ENCODE assay signal across 12 cellular contexts in genomic region chr1:203597386-203598040, GRCh38. TPM values are rescaled to one million over a fixed set of nuclear protein-coding genes. Genes with fewer than 3 reads are reported as not detected.
DNase-seq lines count a peak whose midpoint lies in the region; ATAC-seq and TF ChIP-seq lines count a peak whose summit lies in the region.
"Had no signal": no experiment of that assay in that cellular context is flagged by ENCODE, and none has a peak within 500 bp of the region (broad histone marks: within the 10 kb centered on the region; RNA-seq: fewer than 3 reads in every experiment).

No MANE protein-coding gene starts in this region.

- H3K79me2 ChIP-seq in fibroblast of lung (ENCODE audit: control insufficient read depth, insufficient read depth, low read length) (no peaks in the 10 kb centered on the region), neural cell (replicated peaks; ENCODE audit: insufficient read depth, low read length) (no peaks in the 10 kb centered on the region)

- TF ChIP-seq CTCF in fibroblast of lung (conservative IDR thresholded peaks at IDR 0.05 in 1 of 2, IDR thresholded peaks at IDR 0.05 in 1 of 2; ENCODE audit: low read depth in 1 of 2, low read length in 2 of 2) (no peak), neural cell (IDR thresholded peaks at IDR 0.05; ENCODE audit: poor library complexity, severe bottlenecking) (no peak)

- no peaks in the 10 kb centered on the region for H3K36me3 ChIP-seq in fibroblast of lung (ENCODE audit: control insufficient read depth, insufficient read depth, low read length)
- no peaks in the 10 kb centered on the region for H3K36me3 ChIP-seq in neural cell (ENCODE audit: insufficient read depth, low read length)

- H3F3A ChIP-seq in neural cell (ENCODE audit: insufficient read depth, low read length, poor library complexity, severe bottlenecking), result peaks cover 6% of the 10 kb centered on the region

- no peak for ATAC-seq in HG02852 (IDR thresholded peaks at IDR 0.05; ENCODE audit: unreplicated experiment)
- ATAC-seq: left colon had no signal

- TF ChIP-seq RAD21 in neural cell (conservative IDR thresholded peaks at IDR 0.05), result no peak

- TF ChIP-seq EP300 in neural cell (conservative IDR thresholded peaks at IDR 0.05; ENCODE audit: poor library complexity, severe bottlenecking), result no peak

- H3K9me3 ChIP-seq in fibroblast of lung (ENCODE audit: control insufficient read depth, insufficient read depth, low read depth, low read length), result no peaks in the 10 kb centered on the region
- no peaks in the 10 kb centered on the region for H3K9me3 ChIP-seq in neural cell (ENCODE audit: low read length)

- H3K27ac ChIP-seq in fibroblast of lung (ENCODE audit: insufficient read depth, low read length) (no peak overlapping the region), neural cell (ENCODE audit: low read length) (peak overlapping the region; percentile 42)
- H3K27ac ChIP-seq: KMS-11 had no signal

- no peaks in the 10 kb centered on the region for H3K27me3 ChIP-seq in fibroblast of lung (ENCODE audit: control insufficient read depth, insufficient read depth, low read length)
- H3K27me3 ChIP-seq in neural cell (ENCODE audit: insufficient read depth, low read depth, low read length), result no peaks in the 10 kb centered on the region

- no peak overlapping the region for H2AFZ ChIP-seq in fibroblast of lung (ENCODE audit: low read length)
- H2AFZ ChIP-seq in neural cell (ENCODE audit: low read depth, low read length), result no peak overlapping the region

- H3K4me1 ChIP-seq in fibroblast of lung (ENCODE audit: control insufficient read depth, extremely low read depth, insufficient read depth, low read length), result peaks cover 2% of the 10 kb centered on the region

- H3K4me3 ChIP-seq in fibroblast of lung (replicated peaks in 1 of 4; ENCODE audit: control extremely low read depth in 1 of 4, insufficient read depth in 1 of 4, low read depth in 3 of 4, low read length in 4 of 4) (no peak overlapping the region), neural cell (ENCODE audit: low read length) (no peak overlapping the region)

- H3K4me2 ChIP-seq in fibroblast of lung (ENCODE audit: extremely low read depth, insufficient read depth, low read length), result peak overlapping the region; percentile 45
- H3K4me2 ChIP-seq in neural cell (ENCODE audit: low read length), result no peak overlapping the region
- H3K4me2 ChIP-seq: KMS-11 had no signal

- no peaks in the 10 kb centered on the region for H3K9me2 ChIP-seq in neural cell (ENCODE audit: insufficient read depth, low read length)

- H3K9ac ChIP-seq in fibroblast of lung (ENCODE audit: insufficient read depth, low read length) (no peak overlapping the region), neural cell (ENCODE audit: low read length) (peak overlapping the region; percentile 4)
- H3K9ac ChIP-seq: KMS-11 had no signal

- H4K20me1 ChIP-seq in fibroblast of lung (ENCODE audit: control insufficient read depth, extremely low read depth, insufficient read depth, low read length) (no peaks in the 10 kb centered on the region), neural cell (ENCODE audit: insufficient read depth) (no peaks in the 10 kb centered on the region)

- DNase-seq in AG08395 (ENCODE audit: low spot score) (peak; percentile 22), NCI-H1694 treated with DMSO at 0.1 percent for 48 hours (lab: John Stamatoyannopoulos, UW) (peak; percentile 52), fibroblast of lung (ENCODE audit: low read depth in 2 of 2) (no peak), activated gamma-delta T cell (lab: John Stamatoyannopoulos, UW) (no peak), ureter (ENCODE audit: low spot score) (no peak), NCI-H1105 (lab: John Stamatoyannopoulos, UW) (no peak)
- DNase-seq: activated CD4-positive, alpha-beta T cell treated with anti-CD3 and anti-CD28 coated beads, Interleukin-2, amount 10 ng/mL, durations not matched to agents 24 days and 14 days; NCI-H2029 had no signal

TF ChIP-seq in neural cell, 6 proteins besides CTCF, POLR2A, EP300 and RAD21:
- TF ChIP-seq EZH2 (IDR thresholded peaks at IDR 0.05; ENCODE audit: borderline replicate concordance, insufficient read depth, low read length, poor library complexity, severe bottlenecking) (no peak), POLR2AphosphoS5 (IDR thresholded peaks at IDR 0.05) (no peak), TAF1 (IDR thresholded peaks at IDR 0.05; ENCODE audit: low read depth) (no peak), MXI1 (conservative IDR thresholded peaks at IDR 0.05; ENCODE audit: poor library complexity, severe bottlenecking) (no peak), SMC3 (conservative IDR thresholded peaks at IDR 0.05; ENCODE audit: poor library complexity) (no peak), REST (IDR thresholded peaks at IDR 0.05; ENCODE audit: borderline replicate concordance) (no peak)

RNA-seq across cellular contexts. Expression of gene ATP2B4, which starts 29.1 kb away (rescaled TPM):
- total RNA-seq in fibroblast of lung, result 143 and 302 TPM in 2 replicates
- 265 and 328 TPM in 2 replicates for polyA plus RNA-seq in fibroblast of lung
- polyA plus RNA-seq in fibroblast of lung (2012), result 168 and 218 TPM in 2 replicates
- 583 and 648 TPM in 2 replicates for polyA minus RNA-seq in fibroblast of lung (ENCODE audit: low replicate concordance)
- polyA plus RNA-seq in neural cell, result 1.4 and 2.9 TPM in 2 replicates
- polyA minus RNA-seq in neural cell, result 11.3 and 11.4 TPM in 2 replicates
- 141 TPM for total RNA-seq in ureter

Comparison
In these comparisons a context has a peak if more than half of its experiments do, and no peak if none do; other contexts are left out.
1. DNase-seq: peak in AG08395 (single experiment) and NCI-H1694 treated with DMSO at 0.1 percent for 48 hours (single experiment); none in fibroblast of lung (0 of 2), activated gamma-delta T cell (single experiment), ureter (single experiment) and NCI-H1105 (single experiment).